Comparison of ENCODE assay signal across 19 cellular contexts in the genomic region with DNA sequence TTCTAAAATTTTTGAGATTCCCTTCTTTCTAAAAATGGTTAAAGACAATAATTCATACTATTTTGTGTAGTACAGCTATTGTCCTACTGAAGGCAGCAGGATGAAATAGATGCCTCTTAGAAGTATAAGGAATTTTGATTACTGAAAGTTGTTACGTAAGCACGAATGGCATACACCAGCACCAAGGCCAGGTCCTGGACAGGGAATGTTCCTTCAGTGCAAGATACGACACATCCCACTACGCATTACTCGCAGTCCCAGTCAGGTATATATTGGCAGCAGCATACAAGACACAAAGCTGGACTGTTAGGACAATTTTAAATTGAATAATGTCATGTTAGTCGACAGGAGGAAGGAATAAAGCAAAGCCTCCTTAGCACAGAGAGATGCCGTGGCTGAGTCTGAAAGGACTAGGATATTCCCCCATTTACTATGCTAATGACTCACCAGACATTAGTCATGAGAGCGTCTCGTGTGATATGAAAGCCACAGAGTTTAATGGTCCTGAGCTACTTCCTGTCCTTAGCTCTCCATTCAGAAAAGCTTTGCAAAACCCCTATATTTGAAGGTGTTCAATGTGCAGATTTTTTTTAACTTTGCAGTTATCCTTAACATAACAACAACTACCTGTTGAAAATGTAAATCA.
DNase-seq lines count a peak whose midpoint lies in the region; ATAC-seq, FAIRE-seq and TF ChIP-seq lines count a peak whose summit lies in the region.
"Had no signal": no experiment of that assay in that cellular context is flagged by ENCODE, and none has a peak within 500 bp of the region (broad histone marks: within the 10 kb centered on the region; RNA-seq: fewer than 3 reads in every experiment).

No MANE protein-coding gene starts in this region.

- TF ChIP-seq EP300 in Ishikawa (IDR thresholded peaks at IDR 0.05; ENCODE audit: borderline replicate concordance): no peak

- no peak for TF ChIP-seq RAD21 in Ishikawa (IDR thresholded peaks at IDR 0.05; ENCODE audit: low read depth)

- DNase-seq in COLO829 (ENCODE audit: low spot score) (peak; percentile 10), foreskin melanocyte (peak; percentile 59), frontal cortex (ENCODE audit: low spot score in 2 of 2) (no peak), NCI-H2107 treated with DMSO at 0.1 percent for 48 hours (lab: John Stamatoyannopoulos, UW; ENCODE audit: unreplicated experiment) (no peak), NCI-H2029 treated with DMSO at 0.1 percent for 48 hours (lab: John Stamatoyannopoulos, UW) (no peak)
- DNase-seq: activated CD4-positive, CD25-positive, alpha-beta regulatory T cell; activated CD8-positive, alpha-beta memory T cell treated with anti-CD3 and anti-CD28 coated beads, Interleukin-2, amount 10 ng/mL, durations not matched to agents 7 days and 5 days; activated naive CD4-positive, alpha-beta T cell treated with anti-CD3 and anti-CD28 coated beads for 36 hours; Calu3; effector CD8-positive, alpha-beta T cell; NCI-H1105 treated with DMSO at 0.1 percent for 48 hours; NCI-H345; right lobe of liver; stimulated activated CD4-positive, alpha-beta T cell treated with anti-CD3 and anti-CD28 coated beads, Interleukin-4, amount 100 ng/mL, for 1 hour; T-cell had no signal

- ATAC-seq in SK-N-SH treated with all-trans-retinoic acid at 6 μM for 48 hours (0 out of 3 replicates have a peak, but pooled peaks have one; percentile 30), HG02884 (IDR thresholded peaks at IDR 0.05; ENCODE audit: unreplicated experiment) (no peak)
- ATAC-seq: activated CD8-positive, alpha-beta memory T cell treated with anti-CD3 and anti-CD28 coated beads, Interleukin-2, amount 10 ng/mL, durations not matched to agents 7 days and 5 days; gastroesophageal sphincter; right lobe of liver; T-cell had no signal

- no peak for FAIRE-seq in frontal cortex (lab: Jason Lieb, UNC)

TF ChIP-seq in Ishikawa, 13 proteins besides CTCF, POLR2A, EP300 and RAD21:
- TF ChIP-seq MAX (IDR thresholded peaks at IDR 0.05): no peak
- TF ChIP-seq, protein P1, sequence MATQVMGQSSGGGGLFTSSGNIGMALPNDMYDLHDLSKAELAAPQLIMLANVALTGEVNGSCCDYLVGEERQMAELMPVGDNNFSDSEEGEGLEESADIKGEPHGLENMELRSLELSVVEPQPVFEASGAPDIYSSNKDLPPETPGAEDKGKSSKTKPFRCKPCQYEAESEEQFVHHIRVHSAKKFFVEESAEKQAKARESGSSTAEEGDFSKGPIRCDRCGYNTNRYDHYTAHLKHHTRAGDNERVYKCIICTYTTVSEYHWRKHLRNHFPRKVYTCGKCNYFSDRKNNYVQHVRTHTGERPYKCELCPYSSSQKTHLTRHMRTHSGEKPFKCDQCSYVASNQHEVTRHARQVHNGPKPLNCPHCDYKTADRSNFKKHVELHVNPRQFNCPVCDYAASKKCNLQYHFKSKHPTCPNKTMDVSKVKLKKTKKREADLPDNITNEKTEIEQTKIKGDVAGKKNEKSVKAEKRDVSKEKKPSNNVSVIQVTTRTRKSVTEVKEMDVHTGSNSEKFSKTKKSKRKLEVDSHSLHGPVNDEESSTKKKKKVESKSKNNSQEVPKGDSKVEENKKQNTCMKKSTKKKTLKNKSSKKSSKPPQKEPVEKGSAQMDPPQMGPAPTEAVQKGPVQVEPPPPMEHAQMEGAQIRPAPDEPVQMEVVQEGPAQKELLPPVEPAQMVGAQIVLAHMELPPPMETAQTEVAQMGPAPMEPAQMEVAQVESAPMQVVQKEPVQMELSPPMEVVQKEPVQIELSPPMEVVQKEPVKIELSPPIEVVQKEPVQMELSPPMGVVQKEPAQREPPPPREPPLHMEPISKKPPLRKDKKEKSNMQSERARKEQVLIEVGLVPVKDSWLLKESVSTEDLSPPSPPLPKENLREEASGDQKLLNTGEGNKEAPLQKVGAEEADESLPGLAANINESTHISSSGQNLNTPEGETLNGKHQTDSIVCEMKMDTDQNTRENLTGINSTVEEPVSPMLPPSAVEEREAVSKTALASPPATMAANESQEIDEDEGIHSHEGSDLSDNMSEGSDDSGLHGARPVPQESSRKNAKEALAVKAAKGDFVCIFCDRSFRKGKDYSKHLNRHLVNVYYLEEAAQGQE (IDR thresholded peaks at IDR 0.05; ENCODE audit: low read depth): peak; percentile 40; the same call in 1 of the 2 replicates
TF ChIP-seq in Ishikawa: peak in this region for 1.

TF ChIP-seq in SK-N-SH treated with all-trans-retinoic acid at 6 μM for 48 hours, 23 proteins besides CTCF, POLR2A, EP300 and RAD21:
- TF ChIP-seq, protein P2, sequence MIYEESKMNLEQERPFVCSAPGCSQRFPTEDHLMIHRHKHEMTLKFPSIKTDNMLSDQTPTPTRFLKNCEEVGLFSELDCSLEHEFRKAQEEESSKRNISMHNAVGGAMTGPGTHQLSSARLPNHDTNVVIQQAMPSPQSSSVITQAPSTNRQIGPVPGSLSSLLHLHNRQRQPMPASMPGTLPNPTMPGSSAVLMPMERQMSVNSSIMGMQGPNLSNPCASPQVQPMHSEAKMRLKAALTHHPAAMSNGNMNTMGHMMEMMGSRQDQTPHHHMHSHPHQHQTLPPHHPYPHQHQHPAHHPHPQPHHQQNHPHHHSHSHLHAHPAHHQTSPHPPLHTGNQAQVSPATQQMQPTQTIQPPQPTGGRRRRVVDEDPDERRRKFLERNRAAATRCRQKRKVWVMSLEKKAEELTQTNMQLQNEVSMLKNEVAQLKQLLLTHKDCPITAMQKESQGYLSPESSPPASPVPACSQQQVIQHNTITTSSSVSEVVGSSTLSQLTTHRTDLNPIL (CRISPR knock-in tag; IDR thresholded peaks at IDR 0.05; ENCODE audit: low read depth): no peak
- no peak for TF ChIP-seq RARB (CRISPR knock-in tag; IDR thresholded peaks at IDR 0.05)
- no peak for TF ChIP-seq ZFP3 (CRISPR knock-in tag; IDR thresholded peaks at IDR 0.05)
- TF ChIP-seq ZC3H10 (CRISPR knock-in tag; IDR thresholded peaks at IDR 0.05): no peak
- no peak for TF ChIP-seq ARNTL (CRISPR knock-in tag; IDR thresholded peaks at IDR 0.05; ENCODE audit: borderline replicate concordance, low read depth)
- TF ChIP-seq ZNF70 (CRISPR knock-in tag; IDR thresholded peaks at IDR 0.05): no peak
- TF ChIP-seq, protein P3, sequence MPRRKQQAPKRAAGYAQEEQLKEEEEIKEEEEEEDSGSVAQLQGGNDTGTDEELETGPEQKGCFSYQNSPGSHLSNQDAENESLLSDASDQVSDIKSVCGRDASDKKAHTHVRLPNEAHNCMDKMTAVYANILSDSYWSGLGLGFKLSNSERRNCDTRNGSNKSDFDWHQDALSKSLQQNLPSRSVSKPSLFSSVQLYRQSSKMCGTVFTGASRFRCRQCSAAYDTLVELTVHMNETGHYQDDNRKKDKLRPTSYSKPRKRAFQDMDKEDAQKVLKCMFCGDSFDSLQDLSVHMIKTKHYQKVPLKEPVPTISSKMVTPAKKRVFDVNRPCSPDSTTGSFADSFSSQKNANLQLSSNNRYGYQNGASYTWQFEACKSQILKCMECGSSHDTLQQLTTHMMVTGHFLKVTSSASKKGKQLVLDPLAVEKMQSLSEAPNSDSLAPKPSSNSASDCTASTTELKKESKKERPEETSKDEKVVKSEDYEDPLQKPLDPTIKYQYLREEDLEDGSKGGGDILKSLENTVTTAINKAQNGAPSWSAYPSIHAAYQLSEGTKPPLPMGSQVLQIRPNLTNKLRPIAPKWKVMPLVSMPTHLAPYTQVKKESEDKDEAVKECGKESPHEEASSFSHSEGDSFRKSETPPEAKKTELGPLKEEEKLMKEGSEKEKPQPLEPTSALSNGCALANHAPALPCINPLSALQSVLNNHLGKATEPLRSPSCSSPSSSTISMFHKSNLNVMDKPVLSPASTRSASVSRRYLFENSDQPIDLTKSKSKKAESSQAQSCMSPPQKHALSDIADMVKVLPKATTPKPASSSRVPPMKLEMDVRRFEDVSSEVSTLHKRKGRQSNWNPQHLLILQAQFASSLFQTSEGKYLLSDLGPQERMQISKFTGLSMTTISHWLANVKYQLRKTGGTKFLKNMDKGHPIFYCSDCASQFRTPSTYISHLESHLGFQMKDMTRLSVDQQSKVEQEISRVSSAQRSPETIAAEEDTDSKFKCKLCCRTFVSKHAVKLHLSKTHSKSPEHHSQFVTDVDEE (CRISPR knock-in tag; IDR thresholded peaks at IDR 0.05): no peak
- TF ChIP-seq PPARA (CRISPR knock-in tag; IDR thresholded peaks at IDR 0.05; ENCODE audit: borderline replicate concordance): no peak
- no peak for TF ChIP-seq GLIS3 (CRISPR knock-in tag; IDR thresholded peaks at IDR 0.05)
- no peak for TF ChIP-seq BACH2 (CRISPR knock-in tag; IDR thresholded peaks at IDR 0.05; ENCODE audit: borderline replicate concordance)
- TF ChIP-seq ZFP30 (CRISPR knock-in tag; IDR thresholded peaks at IDR 0.05): no peak
- no peak for TF ChIP-seq OSR1 (CRISPR knock-in tag; IDR thresholded peaks at IDR 0.05)
- no peak for TF ChIP-seq ESRRG (CRISPR knock-in tag; IDR thresholded peaks at IDR 0.05)
TF ChIP-seq in SK-N-SH treated with all-trans-retinoic acid at 6 μM for 48 hours: peak in this region for 0.

Comparison
In these comparisons a context has a peak if more than half of its experiments do, and no peak if none do; other contexts are left out.
1. DNase-seq: peak in COLO829 (single experiment) and foreskin melanocyte (single experiment); none in frontal cortex (0 of 2), NCI-H2107 treated with DMSO at 0.1 percent for 48 hours (single experiment) and NCI-H2029 treated with DMSO at 0.1 percent for 48 hours (single experiment).